In genomic region chr6:132962936-132963579, GRCh38 we compare ENCODE assay signal across 8 cellular contexts.
DNase-seq lines count a peak whose midpoint lies in the region; ATAC-seq lines count a peak whose summit lies in the region.

No MANE protein-coding gene starts in this region.

- H3K9me3 Mint-ChIP-seq in activated T-helper 2 cell treated with anti-CD3 and anti-CD28 coated beads, Interferon-gamma antibody, Interleukin-2, Interleukin-4, amounts not matched to agents 10 μg/mL and 5 μg/mL and 100 μg/mL, durations not matched to agents 14 hours and 24 hours and 36 hours: no peaks in the 10 kb centered on the region

- H3K4me1 Mint-ChIP-seq in activated T-helper 2 cell treated with anti-CD3 and anti-CD28 coated beads, Interferon-gamma antibody, Interleukin-2, Interleukin-4, amounts not matched to agents 10 μg/mL and 5 μg/mL and 100 μg/mL, durations not matched to agents 14 hours and 24 hours and 36 hours (ENCODE audit: low read depth): peaks cover 22% of the 10 kb centered on the region

- peak; percentile 75 for ATAC-seq in GM21528 (IDR thresholded peaks at IDR 0.05; ENCODE audit: low FRiP score, unreplicated experiment)

- H3K27ac Mint-ChIP-seq in activated T-helper 2 cell treated with anti-CD3 and anti-CD28 coated beads, Interferon-gamma antibody, Interleukin-2, Interleukin-4, amounts not matched to agents 10 μg/mL and 5 μg/mL and 100 μg/mL, durations not matched to agents 14 hours and 24 hours and 36 hours: no peak overlapping the region

- H3K27me3 Mint-ChIP-seq in activated T-helper 2 cell treated with anti-CD3 and anti-CD28 coated beads, Interferon-gamma antibody, Interleukin-2, Interleukin-4, amounts not matched to agents 10 μg/mL and 5 μg/mL and 100 μg/mL, durations not matched to agents 14 hours and 24 hours and 36 hours (ENCODE audit: low read depth): peaks cover 25% of the 10 kb centered on the region

- peak; percentile 51 for DNase-seq in EH (ENCODE audit: low read depth)
- DNase-seq in HuH-7.5 (ENCODE audit: low spot score): peak; percentile 28
- DNase-seq in RPMI8226: peak; percentile 53
- peak; percentile 37 for DNase-seq in activated T-helper 2 cell treated with anti-CD3 and anti-CD28 coated beads, Interferon-gamma antibody, Interleukin-2, Interleukin-4, amounts not matched to agents 10 μg/mL and 5 μg/mL and 100 μg/mL, durations not matched to agents 14 hours and 24 hours and 36 hours (ENCODE audit: low spot score)
- DNase-seq in globus pallidus (ENCODE audit: low spot score): peak; percentile 47
- peak; percentile 82 for DNase-seq in posterior vena cava (ENCODE audit: low spot score)
- no peak for DNase-seq in NCI-H2227 treated with DMSO at 0.1 percent for 48 hours (lab: John Stamatoyannopoulos, UW)

- no peaks in the 10 kb centered on the region for H3K36me3 Mint-ChIP-seq in activated T-helper 2 cell treated with anti-CD3 and anti-CD28 coated beads, Interferon-gamma antibody, Interleukin-2, Interleukin-4, amounts not matched to agents 10 μg/mL and 5 μg/mL and 100 μg/mL, durations not matched to agents 14 hours and 24 hours and 36 hours (ENCODE audit: low read depth)

- intact Hi-C loops in activated T-helper 2 cell treated with anti-CD3 and anti-CD28 coated beads, Interferon-gamma antibody, Interleukin-2, Interleukin-4, amounts not matched to agents 10 μg/mL and 5 μg/mL and 100 μg/mL, durations not matched to agents 14 hours and 24 hours and 36 hours (cut with micrococcal nuclease): loop anchor here (5.0 kb wide), 3 partner anchors 141 to 589 kb away; no protein-coding TSS in a partner anchor
- intact Hi-C loops in posterior vena cava (cut with DNase I): no loop called here

- no peak overlapping the region for H3K4me3 Mint-ChIP-seq in activated T-helper 2 cell treated with anti-CD3 and anti-CD28 coated beads, Interferon-gamma antibody, Interleukin-2, Interleukin-4, amounts not matched to agents 10 μg/mL and 5 μg/mL and 100 μg/mL, durations not matched to agents 14 hours and 24 hours and 36 hours (ENCODE audit: low read depth)
